23 cellular contexts compared by ENCODE assay signal in the genomic region with DNA sequence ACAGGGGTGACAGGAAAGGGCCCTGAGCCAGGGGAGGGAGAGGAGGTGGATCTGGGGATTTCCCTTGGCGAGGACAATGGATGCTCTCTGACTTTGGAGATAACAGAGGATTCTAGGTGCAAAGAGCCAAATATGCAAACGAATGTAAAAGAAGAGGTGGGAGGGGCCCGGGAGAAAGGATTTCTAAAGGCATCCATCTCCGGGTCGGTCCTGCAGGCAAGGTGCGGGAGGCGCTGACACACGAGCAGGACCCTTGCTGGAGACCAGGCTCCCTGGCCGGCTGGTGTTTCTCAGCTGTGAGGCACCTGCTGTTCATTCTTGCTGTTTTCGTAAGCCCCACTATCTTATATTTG.
"Had no signal": no experiment of that assay in that cellular context is flagged by ENCODE, and none has a peak within 500 bp of the region (broad histone marks: within the 10 kb centered on the region; RNA-seq: fewer than 3 reads in every experiment).

No MANE protein-coding gene starts in this region.

- H3K4me1 ChIP-seq: neural progenitor cell had no signal

- H3K4me3 Mint-ChIP-seq: natural killer cell treated with Interleukin-12 subunit alpha and Interleukin-12 subunit beta and Interleukin-15 and Interleukin-18, amount 100 ng/mL, for 72 hours; neural progenitor cell had no signal

- H3K9me3 ChIP-seq: heart left ventricle, ovary, right atrium auricular region, testis, tibial nerve, upper lobe of right lung, vagina had no signal

- H3K9me3 Mint-ChIP-seq: natural killer cell treated with Interleukin-12 subunit alpha and Interleukin-12 subunit beta and Interleukin-15 and Interleukin-18, amount 100 ng/mL, for 72 hours; neural progenitor cell had no signal

- DNase-seq: effector CD8-positive, alpha-beta T cell; heart left ventricle; hippocampal formation; mammary epithelial cell; midbrain; nucleus accumbens; ovary; stimulated activated CD4-positive, alpha-beta T cell treated with anti-CD3 and anti-CD28 coated beads, Interleukin-2, amount 100 ng/mL, for 48 hours; stimulated activated naive CD8-positive, alpha-beta T cell treated with anti-CD3 and anti-CD28 coated beads, Interleukin-15, Interleukin-2, amounts not matched to agents 100 U/mL and 50 U/mL, for 24 hours; testis had no signal

- H3K36me3 Mint-ChIP-seq: natural killer cell treated with Interleukin-12 subunit alpha and Interleukin-12 subunit beta and Interleukin-15 and Interleukin-18, amount 100 ng/mL, for 72 hours; neural progenitor cell had no signal

- H3K27ac Mint-ChIP-seq: neural progenitor cell had no signal

- H3K27ac ChIP-seq: coronary artery, dorsolateral prefrontal cortex, heart left ventricle, neural progenitor cell, ovary, right atrium auricular region, testis, tibial nerve, upper lobe of right lung, vagina had no signal

- ATAC-seq: esophagus mucosa; natural killer cell treated with Interleukin-12 subunit alpha and Interleukin-12 subunit beta and Interleukin-15 and Interleukin-18, amount 100 ng/mL, for 72 hours; stimulated activated naive CD8-positive, alpha-beta T cell treated with anti-CD3 and anti-CD28 coated beads, Interleukin-15, Interleukin-2, amounts not matched to agents 100 U/mL and 50 U/mL, for 24 hours had no signal

- FAIRE-seq: endometrium, frontal cortex, islet of Langerhans had no signal

- H3K27me3 ChIP-seq: neural progenitor cell, ovary, right atrium auricular region, testis, tibial nerve, upper lobe of right lung, vagina had no signal

- H3K4me3 ChIP-seq: coronary artery, dorsolateral prefrontal cortex, heart left ventricle, neural progenitor cell, ovary, right atrium auricular region, smooth muscle cell, testis, tibial nerve, upper lobe of right lung, vagina had no signal

- H3K36me3 ChIP-seq: heart left ventricle, neural progenitor cell, ovary, right atrium auricular region, tibial nerve, upper lobe of right lung, vagina had no signal
